8 cellular contexts compared by ENCODE assay signal in genomic region chr6:26401987-26402658, GRCh38. TPM values are rescaled to one million over a fixed set of nuclear protein-coding genes. Genes with fewer than 3 reads are reported as not detected.
DNase-seq lines count a peak whose midpoint lies in the region; ATAC-seq, FAIRE-seq and TF ChIP-seq lines count a peak whose summit lies in the region.

Gene BTN3A1, plus strand, starts transcription at chr6:26402275. Its CDS starts 3,289 bp downstream, at chr6:26405564.

- H3K27ac ChIP-seq in psoas muscle (peak within 1 kb of the TSS; percentile 85), uterus (peak within 1 kb of the TSS; percentile 88 to 93)

- H3K4me3 ChIP-seq in psoas muscle (peak within 1 kb of the TSS; percentile 82), uterus (peak within 1 kb of the TSS; percentile 52 to 66)

- H3K36me3 Mint-ChIP-seq in T-helper 17 cell (ENCODE audit: low read depth), result peaks cover 10% of the 10 kb centered on the region

- DNase-seq in GM12892 (ENCODE audit: insufficient read length) (peak; percentile 32), NCI-H1105 treated with DMSO at 0.1 percent for 48 hours (lab: John Stamatoyannopoulos, UW) (peak; percentile 69), T-helper 17 cell (peak; percentile 25 to 48 (median 40)), anterior cingulate cortex (lab: John Stamatoyannopoulos, UW) (peak in 48 of 58 donors; percentile 2 to 75 (median 26)), left ventricle myocardium superior (peak; percentile 70), psoas muscle (peak; percentile 71 to 78), uterus (peak; percentile 60 to 73)

- TF ChIP-seq CTCF in psoas muscle (IDR thresholded peaks at IDR 0.05) (no peak), uterus (IDR thresholded peaks at IDR 0.05) (no peak)

- TF ChIP-seq POLR2A in GM12892 (IDR thresholded peaks at IDR 0.05; ENCODE audit: low read depth, low read length), result no peak
- peak; percentile 18 to 26 for TF ChIP-seq POLR2A in uterus (IDR thresholded peaks at IDR 0.05)

- peaks cover 3 to 11% of the 10 kb centered on the region in 2 donors for H3K36me3 ChIP-seq in psoas muscle (ENCODE audit: insufficient read depth in 1 of 2, low read depth in 1 of 2)
- H3K36me3 ChIP-seq in uterus, result no peaks in the 10 kb centered on the region

- ATAC-seq in HG02642 (IDR thresholded peaks at IDR 0.05; ENCODE audit: poor library complexity, unreplicated experiment) (peak; percentile 89), T-helper 17 cell (peak; percentile 90), left ventricle myocardium superior (peak; percentile 95), psoas muscle (peak; percentile 91 to 99 (median 93))

- H3K4me1 ChIP-seq in psoas muscle (peaks cover 7% of the 10 kb centered on the region), uterus (no peaks in the 10 kb centered on the region)

- H3K9me3 ChIP-seq in T-helper 17 cell (ENCODE audit: control insufficient read depth, low read length, poor library complexity, severe bottlenecking), result no peaks in the 10 kb centered on the region
- no peaks in the 10 kb centered on the region for H3K9me3 ChIP-seq in psoas muscle
- H3K9me3 ChIP-seq in uterus, result no peaks in the 10 kb centered on the region

- H3K27me3 Mint-ChIP-seq in T-helper 17 cell, result no peaks in the 10 kb centered on the region

- H3K4me3 Mint-ChIP-seq in T-helper 17 cell, result peak within 1 kb of the TSS; percentile 100

- peaks cover 56% of the 10 kb centered on the region for H3K4me1 Mint-ChIP-seq in T-helper 17 cell

- WGBS in psoas muscle, 3 donors, result 1% methylated on average over 9 of the region's 9 CpGs

- peak within 1 kb of the TSS; percentile 100 for H3K27ac Mint-ChIP-seq in T-helper 17 cell

- peak; percentile 76 for FAIRE-seq in GM12892 (lab: Jason Lieb, UNC)

- H3K27me3 ChIP-seq in psoas muscle (ENCODE audit: insufficient read depth in 3 of 3, low read length in 2 of 3) (no peaks in the 10 kb centered on the region), uterus (no peaks in the 10 kb centered on the region)

- intact Hi-C loops in left ventricle myocardium superior (cut with micrococcal nuclease), result no loop called here
- intact Hi-C loops in psoas muscle (cut with DNase I), result no loop called here
- intact Hi-C loops in uterus (cut with DNase I; ENCODE audit: low total_unique reads), result no loop called here

RNA-seq across cellular contexts. Expression of gene BTN3A1, which starts in this region (rescaled TPM):
- 42.5 TPM for polyA plus RNA-seq in GM12892 (2012; ENCODE audit: missing spikeins)
- total RNA-seq in T-helper 17 cell (100 to 1,000 TPM; 169 to 205 TPM), left ventricle myocardium superior (9.4 TPM), psoas muscle (1 to 10 TPM; 1.8 to 9.3 (median 3.2) TPM), uterus (10 to 100 TPM in 3 of 4 donors, 1 to 10 TPM in 1; 9.1 to 64.2 (median 20.8) TPM)
- polyA plus RNA-seq in psoas muscle, result 1 to 10 TPM; 2.4 to 6.2 (median 3.3) TPM

Comparison
In these comparisons a context has a peak if more than half of its experiments do, and no peak if none do; other contexts are left out.
1. Peak in every context shown above with its lines: DNase-seq, ATAC-seq, H3K4me3 ChIP-seq and H3K27ac ChIP-seq.